In the genomic region with DNA sequence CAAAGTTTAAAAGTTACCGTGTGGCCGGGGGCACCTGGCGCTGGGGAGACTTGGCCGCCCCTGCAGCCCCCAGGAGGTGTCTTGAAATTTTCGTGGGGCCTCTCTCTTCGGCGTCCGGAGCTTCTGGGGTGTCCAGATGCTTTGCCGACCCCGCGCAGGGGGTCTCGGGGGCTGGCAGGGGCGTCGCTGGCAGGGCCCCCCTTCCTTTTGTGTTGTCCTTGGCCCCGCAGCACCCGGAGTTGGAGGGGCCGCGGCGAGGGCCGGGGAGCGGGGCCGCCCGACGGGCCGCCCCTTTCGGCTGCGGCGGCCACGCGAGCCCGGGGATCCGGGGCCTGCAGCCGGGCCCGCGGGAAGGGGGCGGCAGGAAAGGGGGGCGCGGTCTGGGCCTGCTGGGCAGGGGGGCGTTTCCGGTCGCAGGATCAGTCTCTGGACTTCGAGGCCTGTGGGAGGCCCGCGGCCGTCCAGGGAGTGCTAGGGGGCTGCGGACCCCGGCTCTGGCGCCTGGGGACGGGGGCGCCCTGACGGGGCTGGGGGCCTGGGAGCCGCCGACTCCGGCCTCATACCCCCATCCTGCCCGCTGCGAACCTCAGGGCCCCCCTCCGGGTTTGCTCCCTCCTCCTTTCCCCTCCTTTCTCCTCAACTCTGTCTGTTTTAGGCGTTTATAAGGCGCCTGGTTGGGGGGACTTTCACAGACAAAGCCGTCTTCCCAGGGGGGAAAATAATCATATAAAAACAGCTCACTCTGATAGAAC, we compare ENCODE assay signal across 8 cellular contexts. TPM values are rescaled to one million over a fixed set of nuclear protein-coding genes. Genes with fewer than 3 reads are reported as not detected.
DNase-seq lines count a peak whose midpoint lies in the region; ATAC-seq and TF ChIP-seq lines count a peak whose summit lies in the region.

No MANE protein-coding gene starts in this region.

- peak overlapping the region in 5 of 7 donors; percentile 24 to 85 (median 78) for H3K27ac Mint-ChIP-seq in CD14-positive monocyte
- peak overlapping the region; percentile 84 for H3K27ac Mint-ChIP-seq in activated naive CD8-positive, alpha-beta T cell treated with anti-CD3 and anti-CD28 coated beads for 36 hours

- H3K36me3 Mint-ChIP-seq in CD14-positive monocyte, result peaks cover 11 to 21% of the 10 kb centered on the region in 2 donors
- peaks cover 12% of the 10 kb centered on the region for H3K36me3 Mint-ChIP-seq in activated naive CD8-positive, alpha-beta T cell treated with anti-CD3 and anti-CD28 coated beads for 36 hours

- no peak for TF ChIP-seq CTCF in CD14-positive monocyte (IDR thresholded peaks at IDR 0.05)
- TF ChIP-seq CTCF in gastrocnemius medialis (IDR thresholded peaks at IDR 0.05 in 4 of 5, conservative IDR thresholded peaks at IDR 0.05 in 1 of 5), result no peak

- in situ Hi-C loops in gastrocnemius medialis (cut with MboI; ENCODE audit: low sequenced_read_pairs in 4 of 4), result loop anchor here in 1 of 4 donors (10.0 kb wide), 1 partner anchor 97 kb away; the partner anchor contains the start of gene L3MBTL2

- under 1% methylated on average over 59 of the region's 60 CpGs for WGBS in right cardiac atrium

- H3K36me3 ChIP-seq in gastrocnemius medialis, result no peaks in the 10 kb centered on the region

- DNase-seq in CD14-positive monocyte (ENCODE audit: low spot score) (no peak), right cardiac atrium (peak in 2 of 3 donors; percentile 63 to 66), gastrocnemius medialis (no peak), GM19240 (ENCODE audit: insufficient read length, low spot score) (no peak), foreskin melanocyte (no peak), OCI-M1 (lab: John Stamatoyannopoulos, UW) (no peak)
- peak; percentile 25 for DNase-seq in activated naive CD8-positive, alpha-beta T cell treated with anti-CD3 and anti-CD28 coated beads for 36 hours

- H3K27me3 ChIP-seq in right cardiac atrium (ENCODE audit: control insufficient read depth, insufficient read depth), result no peaks in the 10 kb centered on the region
- H3K27me3 ChIP-seq in gastrocnemius medialis, result no peaks in the 10 kb centered on the region

- H3K27me3 Mint-ChIP-seq in CD14-positive monocyte (ENCODE audit: low read depth in 3 of 3), result peaks cover 0 to 4% (median 1%) of the 10 kb centered on the region in 3 donors
- H3K27me3 Mint-ChIP-seq in activated naive CD8-positive, alpha-beta T cell treated with anti-CD3 and anti-CD28 coated beads for 36 hours, result no peaks in the 10 kb centered on the region

- peaks cover 30% of the 10 kb centered on the region for H3K4me1 Mint-ChIP-seq in CD14-positive monocyte
- H3K4me1 Mint-ChIP-seq in activated naive CD8-positive, alpha-beta T cell treated with anti-CD3 and anti-CD28 coated beads for 36 hours, result peaks cover 40% of the 10 kb centered on the region

- TF ChIP-seq POLR2A in gastrocnemius medialis (IDR thresholded peaks at IDR 0.05), result no peak

- ATAC-seq in HG03025 (IDR thresholded peaks at IDR 0.05; ENCODE audit: low FRiP score, unreplicated experiment) (peak; percentile 18), right cardiac atrium (peak; percentile 8 to 28), gastrocnemius medialis (peak in 1 of 2 donors; percentile 9)

- intact Hi-C loops in CD14-positive monocyte (cut with micrococcal nuclease) (no loop called here), right cardiac atrium (cut with DNase I) (no loop called here), gastrocnemius medialis (cut with DNase I; ENCODE audit: low total_unique reads) (loop anchor here (5.0 to 10.0 kb wide), 2 partner anchors 65 to 143 kb away; partner anchors contain the start of gene TOB2)

- peak overlapping the region; percentile 78 to 85 for H3K4me3 Mint-ChIP-seq in CD14-positive monocyte
- H3K4me3 Mint-ChIP-seq in activated naive CD8-positive, alpha-beta T cell treated with anti-CD3 and anti-CD28 coated beads for 36 hours, result peak overlapping the region; percentile 73

- no peaks in the 10 kb centered on the region for H3K9me3 ChIP-seq in right cardiac atrium (ENCODE audit: control insufficient read depth, low read length)
- no peaks in the 10 kb centered on the region for H3K9me3 ChIP-seq in gastrocnemius medialis

- H3K4me3 ChIP-seq in right cardiac atrium (ENCODE audit: low read length), result peak overlapping the region; percentile 97
- H3K4me3 ChIP-seq in gastrocnemius medialis, result peak overlapping the region; percentile 85 to 95 (median 90)

- H3K9me3 Mint-ChIP-seq in CD14-positive monocyte, result no peaks in the 10 kb centered on the region
- no peaks in the 10 kb centered on the region for H3K9me3 Mint-ChIP-seq in activated naive CD8-positive, alpha-beta T cell treated with anti-CD3 and anti-CD28 coated beads for 36 hours

- H3K27ac ChIP-seq in right cardiac atrium (ENCODE audit: low read length) (peak overlapping the region; percentile 65), gastrocnemius medialis (peak overlapping the region; percentile 83 to 92 (median 88))

- H3K4me1 ChIP-seq in right cardiac atrium (ENCODE audit: control insufficient read depth, insufficient read depth, low read length) (peaks cover 1% of the 10 kb centered on the region), gastrocnemius medialis (peaks cover 21 to 28% of the 10 kb centered on the region in 2 donors)

RNA-seq across cellular contexts. Expression of gene ZC3H7B, which starts 0.9 kb away (rescaled TPM):
- polyA plus RNA-seq in CD14-positive monocyte, result under 1 TPM; 0.31 to 0.49 TPM
- 10 to 100 TPM; 58.8 to 59.9 TPM for total RNA-seq in activated naive CD8-positive, alpha-beta T cell treated with anti-CD3 and anti-CD28 coated beads for 36 hours
- 10 to 100 TPM; 35.4 to 43.5 (median 39.2) TPM for total RNA-seq in right cardiac atrium
- polyA plus RNA-seq in right cardiac atrium, result 35.2 TPM
- total RNA-seq in gastrocnemius medialis, result 10 to 100 TPM; 17.0 to 22.6 (median 20.5) TPM

RNA-seq across cellular contexts. Expression of gene RANGAP1, which starts 16.2 kb away (rescaled TPM):
- polyA plus RNA-seq in CD14-positive monocyte, result 1 to 10 TPM; 8.3 to 8.5 TPM
- total RNA-seq in activated naive CD8-positive, alpha-beta T cell treated with anti-CD3 and anti-CD28 coated beads for 36 hours, result 100 to 1,000 TPM; 176 to 177 TPM
- 10 to 100 TPM; 26.0 to 38.5 (median 33.4) TPM for total RNA-seq in right cardiac atrium
- polyA plus RNA-seq in right cardiac atrium, result 26.9 TPM
- total RNA-seq in gastrocnemius medialis, result 10 to 100 TPM; 31.4 to 75.2 (median 52.1) TPM

Comparison
In these comparisons a context has a peak if more than half of its experiments do, and no peak if none do; other contexts are left out.
1. DNase-seq: peak in activated naive CD8-positive, alpha-beta T cell treated with anti-CD3 and anti-CD28 coated beads for 36 hours (single experiment) and right cardiac atrium (2 of 3); none in CD14-positive monocyte (single experiment), gastrocnemius medialis (0 of 2), GM19240 (single experiment), foreskin melanocyte (single experiment) and OCI-M1 (single experiment).